In genomic region chr20:62066339-62066982, GRCh38 we compare ENCODE assay signal across 8 cellular contexts. TPM values are rescaled to one million over a fixed set of nuclear protein-coding genes. Genes with fewer than 3 reads are reported as not detected.
DNase-seq lines count a peak whose midpoint lies in the region; ATAC-seq and TF ChIP-seq lines count a peak whose summit lies in the region.

No MANE protein-coding gene starts in this region.

- CTCF ChIA-PET in CD8-positive, alpha-beta memory T cell (lab: Charles Lee): interaction anchor here (0.9 to 2.6 kb wide), 7 partner anchors 40 to 71 kb away, joined by 3 to 9 read pairs (median 3); partner anchors contain the start of gene LSM14B

- H3K9me3 ChIP-seq in CD8-positive, alpha-beta memory T cell (ENCODE audit: low read length): no peaks in the 10 kb centered on the region
- H3K9me3 ChIP-seq in adrenal gland (replicated peaks in 1 of 3): no peaks in the 10 kb centered on the region
- H3K9me3 ChIP-seq in right cardiac atrium (ENCODE audit: control insufficient read depth, low read length): no peaks in the 10 kb centered on the region
- H3K9me3 ChIP-seq in psoas muscle: no peaks in the 10 kb centered on the region

- WGBS in adrenal gland, 4 donors: 0 to 1% (median 0%) methylated on average over 17 to 47 of the region's 47 CpGs
- WGBS in right cardiac atrium: under 1% methylated on average over 47 of the region's 47 CpGs
- WGBS in psoas muscle, 3 donors: 1% methylated on average over 32 to 47 of the region's 47 CpGs

- peaks cover 0 to 15% (median 0%) of the 10 kb centered on the region in 3 donors for H3K36me3 Mint-ChIP-seq in CD8-positive, alpha-beta memory T cell

- H3K9me3 Mint-ChIP-seq in CD8-positive, alpha-beta memory T cell: no peaks in the 10 kb centered on the region

- H3K4me1 Mint-ChIP-seq in CD8-positive, alpha-beta memory T cell: peaks cover 36 to 45% (median 42%) of the 10 kb centered on the region in 3 donors

- ATAC-seq in GM19452 (IDR thresholded peaks at IDR 0.05; ENCODE audit: unreplicated experiment): peak; percentile 40
- ATAC-seq in right cardiac atrium: peak; percentile 61 to 69
- ATAC-seq in psoas muscle: peak; percentile 25 to 54 (median 39)
- no peak for ATAC-seq in GM18867 (IDR thresholded peaks at IDR 0.05; ENCODE audit: unreplicated experiment)

- H3K36me3 ChIP-seq in CD8-positive, alpha-beta memory T cell (ENCODE audit: insufficient read depth, low read length): no peaks in the 10 kb centered on the region
- no peaks in the 10 kb centered on the region for H3K36me3 ChIP-seq in adrenal gland (replicated peaks in 1 of 2)
- H3K36me3 ChIP-seq in psoas muscle (ENCODE audit: insufficient read depth in 1 of 2, low read depth in 1 of 2): peaks cover 0 to 4% of the 10 kb centered on the region in 2 donors

- H3K27me3 ChIP-seq in CD8-positive, alpha-beta memory T cell (ENCODE audit: insufficient read depth, low read length, poor library complexity, severe bottlenecking): no peaks in the 10 kb centered on the region
- H3K27me3 ChIP-seq in adrenal gland (no peaks in the 10 kb centered on the region), right cardiac atrium (ENCODE audit: control insufficient read depth, insufficient read depth) (no peaks in the 10 kb centered on the region), psoas muscle (ENCODE audit: insufficient read depth in 3 of 3, low read length in 2 of 3) (no peaks in the 10 kb centered on the region)

- intact Hi-C loops in adrenal gland (cut with DNase I): loop anchor here in 1 of 2 donors (5.0 kb wide), 2 partner anchors 51 to 66 kb away; no protein-coding TSS in a partner anchor
- intact Hi-C loops in right cardiac atrium (cut with DNase I): loop anchor here in 3 of 4 donors (5.0 to 10.0 kb wide), 3 partner anchors 51 to 58 kb away; partner anchors contain the start of gene LSM14B (in 2 of the 3)
- intact Hi-C loops in psoas muscle (cut with DNase I): loop anchor here (2.0 to 5.0 kb wide), 3 partner anchors 54 to 71 kb away; partner anchors contain the start of gene LSM14B (in 1 of the 2)

- peak overlapping the region; percentile 67 for H3K27ac ChIP-seq in CD8-positive, alpha-beta memory T cell (ENCODE audit: low read depth, low read length)
- H3K27ac ChIP-seq in adrenal gland (peak overlapping the region; percentile 48 to 100 (median 78)), right cardiac atrium (ENCODE audit: low read length) (peak overlapping the region; percentile 44), psoas muscle (peak overlapping the region; percentile 85)

- peak overlapping the region; percentile 84 to 98 (median 90) for H3K27ac Mint-ChIP-seq in CD8-positive, alpha-beta memory T cell

- TF ChIP-seq CTCF in adrenal gland (IDR thresholded peaks at IDR 0.05) (no peak), psoas muscle (IDR thresholded peaks at IDR 0.05) (no peak)

- DNase-seq in CD8-positive, alpha-beta memory T cell: peak in 2 of 5 donors; percentile 24 to 61
- DNase-seq in HS-27A (ENCODE audit: low read depth) (peak; percentile 14), adrenal gland (peak; percentile 49 to 81 (median 62)), right cardiac atrium (peak; percentile 40 to 82 (median 81)), psoas muscle (peak; percentile 43 to 72)

- H3K4me1 ChIP-seq in CD8-positive, alpha-beta memory T cell (ENCODE audit: insufficient read depth, low read length): peaks cover 45% of the 10 kb centered on the region
- H3K4me1 ChIP-seq in adrenal gland (replicated peaks in 1 of 2) (peaks cover 11 to 39% of the 10 kb centered on the region in 2 donors), right cardiac atrium (ENCODE audit: control insufficient read depth, insufficient read depth, low read length) (peaks cover 6% of the 10 kb centered on the region), psoas muscle (peaks cover 49% of the 10 kb centered on the region)

- POLR2A ChIA-PET in CD8-positive, alpha-beta memory T cell (lab: Charles Lee): interaction anchor here (0.6 to 4.0 kb wide), 9 partner anchors 51 to 1569 kb away, joined by 3 to 61 read pairs (median 5); partner anchors contain the start of genes LSM14B, MTG2, PSMA7 and SS18L1

- peaks cover 3 to 6% of the 10 kb centered on the region in 2 donors for H3K27me3 Mint-ChIP-seq in CD8-positive, alpha-beta memory T cell

- TF ChIP-seq POLR2A in adrenal gland (IDR thresholded peaks at IDR 0.05): peak in 1 of 2 donors; percentile 27

- peak overlapping the region; percentile 86 to 90 (median 88) for H3K4me3 Mint-ChIP-seq in CD8-positive, alpha-beta memory T cell

- H3K4me3 ChIP-seq in CD8-positive, alpha-beta memory T cell (ENCODE audit: low read length): peak overlapping the region; percentile 84
- H3K4me3 ChIP-seq in adrenal gland (peak overlapping the region in 3 of 4 donors; percentile 25 to 79 (median 77)), right cardiac atrium (ENCODE audit: low read length) (peak overlapping the region; percentile 81), psoas muscle (peak overlapping the region; percentile 70)

TF ChIP-seq in PFSK-1, 5 proteins besides CTCF, POLR2A, EP300 and RAD21:
- TF ChIP-seq POLR2AphosphoS5 (IDR thresholded peaks at IDR 0.05; ENCODE audit: low read depth, low read length) (0 out of 2 replicates have a peak, but pooled peaks have one; percentile 29), FOXP2 (optimal IDR thresholded peaks at IDR 0.05; ENCODE audit: borderline replicate concordance, extremely low read depth, extremely low read length, insufficient read depth) (no peak)

RNA-seq across cellular contexts. Expression of gene TAF4, which starts 0.8 kb away (rescaled TPM):
- total RNA-seq in CD8-positive, alpha-beta memory T cell: 10 to 100 TPM; 20.5 to 21.0 TPM
- polyA plus RNA-seq in CD8-positive, alpha-beta memory T cell: 1.4 TPM
- 32.6 TPM for polyA plus RNA-seq in PFSK-1 (2012; ENCODE audit: insufficient read length, low read depth)
- total RNA-seq in adrenal gland (10 to 100 TPM in 7 of 8 donors, 1 to 10 TPM in 1; 10.0 to 30.9 (median 15.4) TPM), right cardiac atrium (10 to 100 TPM in 1 of 4 donors, 1 to 10 TPM in 3; 7.0 to 13.6 (median 8.6) TPM), psoas muscle (10 to 100 TPM; 10.7 to 17.7 (median 14.4) TPM)
- polyA plus RNA-seq in adrenal gland (10 to 100 TPM in 2 of 3 donors, 1 to 10 TPM in 1; 5.2 to 12.5 (median 10.9) TPM), right cardiac atrium (3.8 TPM), psoas muscle (1 to 10 TPM; 2.8 to 6.3 (median 3.3) TPM)

RNA-seq across cellular contexts. Expression of gene LSM14B, which starts 55.8 kb away (rescaled TPM):
- total RNA-seq in CD8-positive, alpha-beta memory T cell: 10 to 100 TPM; 35.8 to 36.4 TPM
- 1.1 TPM for polyA plus RNA-seq in CD8-positive, alpha-beta memory T cell
- 41.9 TPM for polyA plus RNA-seq in PFSK-1 (2012; ENCODE audit: insufficient read length, low read depth)
- total RNA-seq in adrenal gland (10 to 100 TPM; 29.1 to 47.0 (median 35.6) TPM), right cardiac atrium (10 to 100 TPM; 32.9 to 45.7 (median 40.9) TPM), psoas muscle (10 to 100 TPM; 52.4 to 67.0 (median 60.8) TPM)
- polyA plus RNA-seq in adrenal gland (10 to 100 TPM; 17.6 to 23.4 (median 19.2) TPM), right cardiac atrium (27.6 TPM), psoas muscle (10 to 100 TPM; 26.4 to 54.2 (median 39.6) TPM)
